32 cellular contexts compared by ENCODE assay signal in the genomic region with DNA sequence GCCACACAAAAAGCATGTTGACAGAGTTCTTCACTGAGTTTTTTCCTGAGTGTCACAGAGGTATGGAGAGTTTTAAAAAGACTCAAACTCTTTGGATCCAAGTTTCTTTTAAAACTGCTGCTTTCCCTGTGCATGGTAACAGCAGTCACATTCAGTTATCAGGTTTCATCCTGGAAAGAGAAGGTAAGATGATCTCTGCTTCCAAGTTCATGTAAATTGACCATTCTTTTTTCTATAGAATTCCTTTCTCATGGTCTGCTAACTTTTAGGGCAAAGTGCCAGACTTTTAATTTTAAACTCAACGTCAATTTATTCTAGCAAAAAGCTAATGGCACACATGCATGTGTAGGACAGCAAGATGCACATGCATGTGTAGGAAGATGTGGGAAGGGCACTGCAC. TPM values are rescaled to one million over a fixed set of nuclear protein-coding genes. Genes with fewer than 3 reads are reported as not detected.
"Had no signal": no experiment of that assay in that cellular context is flagged by ENCODE, and none has a peak within 500 bp of the region (broad histone marks: within the 10 kb centered on the region; RNA-seq: fewer than 3 reads in every experiment).

No MANE protein-coding gene starts in this region.

- H3K9me3 Mint-ChIP-seq: T-helper 2 cell treated with Interferon-gamma antibody and Interleukin-4, amounts not matched to agents 5 μg/mL and 100 μg/mL, for 36 hours had no signal

- H3K27me3 Mint-ChIP-seq: activated B cell treated with CpG ODN at 0.5 μM for 24 hours, T-helper 17 cell had no signal

- H3K27me3 ChIP-seq: brain microvascular endothelial cell, esophagus muscularis mucosa, gastrocnemius medialis, heart right ventricle had no signal

- H3K9me3 ChIP-seq: esophagus muscularis mucosa, gastrocnemius medialis had no signal

- H3K4me1 Mint-ChIP-seq: activated B cell treated with CpG ODN at 0.5 μM for 24 hours; activated T-helper 17 cell treated with anti-CD3 and anti-CD28 coated beads, Interleukin-2, amount 50 U/mL, for 72 hours; T-helper 17 cell had no signal

- H3K4me3 Mint-ChIP-seq: activated B cell treated with CpG ODN at 0.5 μM for 24 hours; activated CD8-positive, alpha-beta T cell treated with anti-CD3 and anti-CD28 coated beads for 36 hours; activated naive CD8-positive, alpha-beta T cell; activated T-cell treated with anti-CD3 and anti-CD28 coated beads, Interleukin-2, amount 50 U/mL, for 4 hours; activated T-helper 17 cell treated with anti-CD3 and anti-CD28 coated beads, Interleukin-2, amount 50 U/mL, for 72 hours; effector memory CD8-positive, alpha-beta T cell; T-helper 17 cell; T-helper 2 cell treated with Interferon-gamma antibody and Interleukin-4, amounts not matched to agents 5 μg/mL and 100 μg/mL, for 36 hours had no signal

- ATAC-seq: activated CD4-positive, CD25-positive, alpha-beta regulatory T cell treated with anti-CD3 and anti-CD28 coated beads, Interleukin-2, amount 50 U/mL, for 24 hours; activated CD8-positive, alpha-beta T cell treated with anti-CD3 and anti-CD28 coated beads for 36 hours; activated T-cell treated with anti-CD3 and anti-CD28 coated beads, Interleukin-2, amount 50 U/mL, for 4 hours; activated T-helper 17 cell treated with anti-CD3 and anti-CD28 coated beads, Interleukin-2, amount 50 U/mL, for 72 hours; effector memory CD8-positive, alpha-beta T cell; foreskin keratinocyte; gastrocnemius medialis; heart right ventricle; T-helper 17 cell had no signal

- H3K36me3 Mint-ChIP-seq: activated naive CD8-positive, alpha-beta T cell had no signal

- DNase-seq: activated B cell treated with CpG ODN at 0.5 μM for 24 hours; activated CD4-positive, alpha-beta T cell treated with anti-CD3 and anti-CD28 coated beads for 48 hours; activated CD4-positive, alpha-beta T cell treated with anti-CD3 and anti-CD28 coated beads, Interleukin-2, amount 50 U/mL, for 1 hour; activated CD4-positive, alpha-beta T cell treated with anti-CD3 and anti-CD28 coated beads, Interleukin-2, amount 50 U/mL, for 48 hours; activated CD8-positive, alpha-beta memory T cell treated with anti-CD3 and anti-CD28 coated beads for 24 hours; activated CD8-positive, alpha-beta T cell treated with anti-CD3 and anti-CD28 coated beads for 36 hours; activated effector memory CD4-positive, alpha-beta T cell treated with Interleukin-2 at 50 U/mL for 16 hours; activated gamma-delta T cell treated with Interleukin-2 at 50 U/mL for 16 hours; activated naive CD4-positive, alpha-beta T cell treated with anti-CD3 and anti-CD28 coated beads, Interleukin-2, amount 50 U/mL, for 16 hours; activated naive CD4-positive, alpha-beta T cell treated with Interleukin-2 at 50 U/mL for 16 hours; activated T-cell treated with anti-CD3 and anti-CD28 coated beads, Interleukin-2, amount 50 U/mL, for 4 hours; amniotic stem cell; anterior cingulate cortex; brain microvascular endothelial cell; cortex of kidney; dermis blood vessel endothelial cell; effector CD4-positive, alpha-beta T cell; effector memory CD8-positive, alpha-beta T cell; erythroblast; foreskin keratinocyte; gastrocnemius medialis; glutamatergic neuron; heart right ventricle; T-helper 17 cell; T1000; WERI-Rb-1 had no signal

- H3K27ac ChIP-seq: brain microvascular endothelial cell, esophagus muscularis mucosa, foreskin keratinocyte, gastrocnemius medialis, heart right ventricle, WERI-Rb-1 had no signal

- H3K4me1 ChIP-seq: esophagus muscularis mucosa, foreskin keratinocyte, gastrocnemius medialis, heart right ventricle had no signal

- H3K36me3 ChIP-seq: brain microvascular endothelial cell, esophagus muscularis mucosa, gastrocnemius medialis, heart right ventricle, WERI-Rb-1 had no signal

- H3K27ac Mint-ChIP-seq: activated B cell treated with CpG ODN at 0.5 μM for 24 hours; activated CD8-positive, alpha-beta T cell treated with anti-CD3 and anti-CD28 coated beads for 36 hours; activated naive CD8-positive, alpha-beta T cell; activated T-helper 17 cell treated with anti-CD3 and anti-CD28 coated beads, Interleukin-2, amount 50 U/mL, for 72 hours; effector memory CD8-positive, alpha-beta T cell; T-helper 17 cell; T-helper 2 cell treated with Interferon-gamma antibody and Interleukin-4, amounts not matched to agents 5 μg/mL and 100 μg/mL, for 36 hours had no signal

- H3K4me3 ChIP-seq: esophagus muscularis mucosa, gastrocnemius medialis, heart right ventricle had no signal

RNA-seq across cellular contexts. Expression of a gene that starts 52.5 kb away (rescaled TPM):
- total RNA-seq: activated CD8-positive, alpha-beta T cell treated with anti-CD3 and anti-CD28 coated beads for 36 hours; activated T-helper 17 cell treated with anti-CD3 and anti-CD28 coated beads, Interleukin-2, amount 50 U/mL, for 72 hours; bronchial epithelial cell; dermis blood vessel endothelial cell; foreskin keratinocyte; T-helper 17 cell had no signal
